In genomic region chr2:197145471-197146056, GRCh38 we compare ENCODE assay signal across 8 cellular contexts.
A peak's percentile ranks its signal among the peaks of the same experiment; 100 is the strongest.
DNase-seq lines count a peak whose midpoint lies in the region; ATAC-seq and TF ChIP-seq lines count a peak whose summit lies in the region.

No MANE protein-coding gene starts in this region.

- H3K27ac ChIP-seq in neutrophil (peak overlapping the region; percentile 76), aorta (ENCODE audit: low read depth in 1 of 2, low read length in 2 of 2) (no peak overlapping the region), coronary artery (no peak overlapping the region)

- no peaks in the 10 kb centered on the region for H3K9me3 ChIP-seq in neutrophil
- no peaks in the 10 kb centered on the region for H3K9me3 ChIP-seq in aorta (ENCODE audit: control insufficient read depth, low read length)

- H3K4me3 ChIP-seq in neutrophil (ENCODE audit: low read depth in 1 of 2, low read length in 1 of 2), result peak overlapping the region in 1 of 2 experiments; percentile 16
- H3K4me3 ChIP-seq in aorta (ENCODE audit: low read length in 2 of 2), result no peak overlapping the region
- no peak overlapping the region for H3K4me3 ChIP-seq in coronary artery

- ATAC-seq in GM18498 (IDR thresholded peaks at IDR 0.05; ENCODE audit: unreplicated experiment), result peak; percentile 94
- ATAC-seq in GM21447 (IDR thresholded peaks at IDR 0.05; ENCODE audit: unreplicated experiment), result peak; percentile 95
- ATAC-seq in aorta (ENCODE audit: low FRiP score), result no peak

- TF ChIP-seq CTCF in neutrophil (IDR thresholded peaks at IDR 0.05) (no peak), coronary artery (IDR thresholded peaks at IDR 0.05) (no peak)

- intact Hi-C loops in aorta (cut with DNase I), result no loop called here

- H3K36me3 ChIP-seq in neutrophil (peaks cover 10% of the 10 kb centered on the region), aorta (ENCODE audit: control insufficient read depth in 1 of 2, insufficient read depth in 2 of 2, low read length in 1 of 2) (peaks cover 0 to 2% of the 10 kb centered on the region in 2 donors)

- H3K4me1 ChIP-seq in neutrophil (ENCODE audit: control insufficient read depth in 1 of 2, insufficient read depth in 1 of 2, low read depth in 1 of 2, low read length in 1 of 2), result peaks cover 57 to 69% of the 10 kb centered on the region in 2 experiments
- H3K4me1 ChIP-seq in aorta (ENCODE audit: control insufficient read depth in 1 of 2, insufficient read depth in 2 of 2, low read length in 2 of 2), result no peaks in the 10 kb centered on the region

- WGBS in aorta, 2 donors, result 84 to 86% methylated on average over 4 of the region's 4 CpGs

- DNase-seq in HT-29 (ENCODE audit: low spot score) (peak; percentile 14), UCSD-AML1 (lab: John Stamatoyannopoulos, UW; ENCODE audit: unreplicated experiment) (peak; percentile 13), aorta (no peak), coronary artery (ENCODE audit: low spot score) (no peak), NCI-H1417 treated with DMSO at 0.1 percent for 48 hours (lab: John Stamatoyannopoulos, UW) (no peak)

- no peaks in the 10 kb centered on the region for H3K27me3 ChIP-seq in neutrophil
- H3K27me3 ChIP-seq in aorta (ENCODE audit: control insufficient read depth in 1 of 2, insufficient read depth in 2 of 2, low read length in 1 of 2), result no peaks in the 10 kb centered on the region

Comparison
In these comparisons a context has a peak if more than half of its experiments do, and no peak if none do; other contexts are left out.
1. DNase-seq: peak in HT-29 (single experiment) and UCSD-AML1 (single experiment); none in aorta (0 of 2), coronary artery (single experiment) and NCI-H1417 treated with DMSO at 0.1 percent for 48 hours (single experiment).